ENCODE assay signal across 8 cellular contexts in the genomic region with DNA sequence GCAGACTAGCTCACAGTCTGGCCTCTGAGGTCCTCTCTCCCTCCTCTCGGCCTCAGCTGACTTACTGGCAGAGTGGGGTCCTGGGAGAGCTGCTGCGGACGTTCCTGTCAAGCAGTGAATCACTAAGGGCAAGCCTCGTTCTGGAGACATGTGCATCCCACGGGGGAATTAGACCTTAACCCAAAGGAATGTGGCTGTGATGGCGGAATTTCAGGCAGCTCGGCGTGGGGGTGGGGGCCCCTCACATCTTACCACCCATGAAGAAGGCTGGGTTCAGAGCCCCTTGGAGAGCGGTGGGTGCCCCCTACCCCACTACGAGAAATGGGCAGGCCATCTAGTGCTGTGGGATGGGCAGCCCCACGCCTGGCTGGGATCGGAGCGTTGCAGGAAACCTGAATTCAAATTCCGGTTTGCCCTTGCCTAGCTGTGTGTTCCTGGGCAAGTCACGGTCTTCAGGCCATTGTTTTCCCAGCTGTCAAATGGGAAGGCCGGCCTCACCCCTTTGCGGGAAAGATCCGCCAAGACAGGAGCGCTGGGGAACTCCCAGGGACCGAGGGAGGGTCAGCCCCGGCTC. TPM values are rescaled to one million over a fixed set of nuclear protein-coding genes. Genes with fewer than 3 reads are reported as not detected.
DNase-seq lines count a peak whose midpoint lies in the region; ATAC-seq and TF ChIP-seq lines count a peak whose summit lies in the region.

No MANE protein-coding gene starts in this region.

- no peaks in the 10 kb centered on the region for H3K9me3 Mint-ChIP-seq in activated CD8-positive, alpha-beta memory T cell treated with anti-CD3 and anti-CD28 coated beads, Interleukin-2, amount 10 ng/mL, durations not matched to agents 7 days and 5 days (ENCODE audit: low read depth)

- 28% methylated on average over 21 of the region's 21 CpGs for WGBS in thymus

- H3K27ac ChIP-seq in brain microvascular endothelial cell: peak overlapping the region; percentile 68
- peak overlapping the region; percentile 21 for H3K27ac ChIP-seq in thymus (ENCODE audit: low read depth)

- no peak for TF ChIP-seq CTCF in brain microvascular endothelial cell (IDR thresholded peaks at IDR 0.05; ENCODE audit: low read depth, low read length, missing control alignments)

- H3K4me1 ChIP-seq in thymus (ENCODE audit: control insufficient read depth, insufficient read depth, low read length): peaks cover 13% of the 10 kb centered on the region

- peaks cover 32% of the 10 kb centered on the region for H3K4me1 Mint-ChIP-seq in activated CD8-positive, alpha-beta memory T cell treated with anti-CD3 and anti-CD28 coated beads, Interleukin-2, amount 10 ng/mL, durations not matched to agents 7 days and 5 days

- H3K9me3 ChIP-seq in thymus (ENCODE audit: control insufficient read depth): no peaks in the 10 kb centered on the region

- H3K36me3 ChIP-seq in brain microvascular endothelial cell (replicated peaks) (no peaks in the 10 kb centered on the region), thymus (ENCODE audit: control insufficient read depth, insufficient read depth) (no peaks in the 10 kb centered on the region)

- CTCF ChIA-PET in activated CD8-positive, alpha-beta memory T cell treated with anti-CD3 and anti-CD28 coated beads, Interleukin-2, amount 10 ng/mL, durations not matched to agents 7 days and 5 days (lab: Charles Lee): interaction anchor here (0.8 to 1.1 kb wide), 5 partner anchors 10 to 463 kb away, joined by 3 read pairs; no protein-coding TSS in a partner anchor

- no peak for DNase-seq in activated CD8-positive, alpha-beta memory T cell treated with anti-CD3 and anti-CD28 coated beads, Interleukin-2, amount 10 ng/mL, durations not matched to agents 7 days and 5 days
- DNase-seq in activated CD8-positive, alpha-beta memory T cell treated with anti-CD3 and anti-CD28 coated beads, Interleukin-2, amount 50 U/mL, for 48 hours: no peak
- peak; percentile 87 for DNase-seq in brain microvascular endothelial cell
- peak; percentile 75 for DNase-seq in left kidney (ENCODE audit: low read depth, low spot score)
- no peak for DNase-seq in NCI-H2081 treated with DMSO at 0.1 percent for 48 hours (lab: John Stamatoyannopoulos, UW)
- DNase-seq in SW 1271 (lab: John Stamatoyannopoulos, UW): no peak

- H3K27me3 Mint-ChIP-seq in activated CD8-positive, alpha-beta memory T cell treated with anti-CD3 and anti-CD28 coated beads, Interleukin-2, amount 10 ng/mL, durations not matched to agents 7 days and 5 days: peaks cover 34% of the 10 kb centered on the region

- ATAC-seq in activated CD8-positive, alpha-beta memory T cell treated with anti-CD3 and anti-CD28 coated beads, Interleukin-2, amount 10 ng/mL, durations not matched to agents 7 days and 5 days: no peak
- ATAC-seq in GM18517 (IDR thresholded peaks at IDR 0.05; ENCODE audit: unreplicated experiment): no peak

- H3K4me3 ChIP-seq in brain microvascular endothelial cell (ENCODE audit: low read depth, low read length) (peak overlapping the region; percentile 50), thymus (ENCODE audit: low read length) (peak overlapping the region; percentile 43)

- H3K27me3 ChIP-seq in brain microvascular endothelial cell (replicated peaks) (no peaks in the 10 kb centered on the region), thymus (ENCODE audit: control insufficient read depth, insufficient read depth) (peaks cover 22% of the 10 kb centered on the region)

- peak overlapping the region; percentile 40 for H3K4me3 Mint-ChIP-seq in activated CD8-positive, alpha-beta memory T cell treated with anti-CD3 and anti-CD28 coated beads, Interleukin-2, amount 10 ng/mL, durations not matched to agents 7 days and 5 days

- H3K27ac Mint-ChIP-seq in activated CD8-positive, alpha-beta memory T cell treated with anti-CD3 and anti-CD28 coated beads, Interleukin-2, amount 10 ng/mL, durations not matched to agents 7 days and 5 days: no peak overlapping the region

- in situ Hi-C loops in brain microvascular endothelial cell (cut with HindIII; ENCODE audit: low pct_ligation_motif_present, low sequenced_read_pairs): no loop called here

- H3K36me3 Mint-ChIP-seq in activated CD8-positive, alpha-beta memory T cell treated with anti-CD3 and anti-CD28 coated beads, Interleukin-2, amount 10 ng/mL, durations not matched to agents 7 days and 5 days: no peaks in the 10 kb centered on the region

RNA-seq across cellular contexts. Expression of a gene that starts 0.6 kb away (rescaled TPM):
- 1 to 10 TPM in 1 of 2 experiments, under 1 TPM in 1; 0.32 to 4.7 TPM for total RNA-seq in activated CD8-positive, alpha-beta memory T cell treated with anti-CD3 and anti-CD28 coated beads, Interleukin-2, amount 10 ng/mL, durations not matched to agents 7 days and 5 days
- polyA plus RNA-seq in thymus: 29.3 TPM

Comparison
In these comparisons a context has a peak if more than half of its experiments do, and no peak if none do; other contexts are left out.
1. DNase-seq: peak in brain microvascular endothelial cell (single experiment) and left kidney (single experiment); none in activated CD8-positive, alpha-beta memory T cell treated with anti-CD3 and anti-CD28 coated beads, Interleukin-2, amount 10 ng/mL, durations not matched to agents 7 days and 5 days (single experiment), activated CD8-positive, alpha-beta memory T cell treated with anti-CD3 and anti-CD28 coated beads, Interleukin-2, amount 50 U/mL, for 48 hours (single experiment), NCI-H2081 treated with DMSO at 0.1 percent for 48 hours (single experiment) and SW 1271 (0 of 2).